8 cellular contexts compared by ENCODE assay signal in genomic region chr7:5423272-5423843, GRCh38. TPM values are rescaled to one million over a fixed set of nuclear protein-coding genes. Genes with fewer than 3 reads are reported as not detected.
DNase-seq lines count a peak whose midpoint lies in the region; ATAC-seq, FAIRE-seq and TF ChIP-seq lines count a peak whose summit lies in the region.

TNRC18 (minus strand) TSS chr7:5423834; CDS start chr7:5421246, 2,588 bp downstream.

- intact Hi-C loops in pancreas (cut with DNase I) = no loop called here

- H3K4me1 Mint-ChIP-seq in activated T-cell treated with anti-CD3 and anti-CD28 coated beads, Interleukin-2, amount 50 U/mL, for 4 hours (ENCODE audit: low read depth) = peaks cover 48% of the 10 kb centered on the region

- CTCF ChIA-PET in AG04450 (lab: Charles Lee) = no interaction called here

- peaks cover 1 to 6% (median 5%) of the 10 kb centered on the region in 3 donors for H3K4me1 ChIP-seq in pancreas

- H3K27ac ChIP-seq in AG04450 (ENCODE audit: low read depth, low read length) (peak within 1 kb of the TSS; percentile 97), pancreas (peak within 1 kb of the TSS; percentile 94 to 100 (median 98))

- peaks cover 3% of the 10 kb centered on the region; the same call in 1 of the 2 replicates for H3K9me3 ChIP-seq in AG04450 (ENCODE audit: control insufficient read depth, insufficient read depth, low read length)
- H3K9me3 ChIP-seq in pancreas = no peaks in the 10 kb centered on the region

- no peaks in the 10 kb centered on the region for H3K36me3 Mint-ChIP-seq in activated T-cell treated with anti-CD3 and anti-CD28 coated beads, Interleukin-2, amount 50 U/mL, for 4 hours (ENCODE audit: insufficient read depth)

- peak within 1 kb of the TSS; percentile 76 for H3K4me3 Mint-ChIP-seq in activated T-cell treated with anti-CD3 and anti-CD28 coated beads, Interleukin-2, amount 50 U/mL, for 4 hours

- WGBS in pancreas, 2 donors = 0 to 1% methylated on average over 23 to 61 of the region's 61 CpGs

- no peaks in the 10 kb centered on the region for H3K36me3 ChIP-seq in pancreas

- peaks cover 64% of the 10 kb centered on the region for H3K27me3 Mint-ChIP-seq in activated T-cell treated with anti-CD3 and anti-CD28 coated beads, Interleukin-2, amount 50 U/mL, for 4 hours (ENCODE audit: low read depth)

- H3K27me3 ChIP-seq in AG04450 (ENCODE audit: control insufficient read depth, insufficient read depth, low read length) (no peaks in the 10 kb centered on the region), pancreas (no peaks in the 10 kb centered on the region)

- TF ChIP-seq CTCF in AG04450 (IDR thresholded peaks at IDR 0.05; ENCODE audit: low read depth, low read length) = no peak
- no peak for TF ChIP-seq CTCF in pancreas (IDR thresholded peaks at IDR 0.05)

- H3K4me3 ChIP-seq in AG04450 (ENCODE audit: low read depth, low read length) (peak within 1 kb of the TSS; percentile 86), pancreas (peak within 1 kb of the TSS; percentile 69 to 95 (median 94))

- ATAC-seq in activated T-cell treated with anti-CD3 and anti-CD28 coated beads, Interleukin-2, amount 50 U/mL, for 4 hours = no peak
- ATAC-seq in pancreas (no peak), GM19023 (IDR thresholded peaks at IDR 0.05; ENCODE audit: unreplicated experiment) (no peak)

- H3K9me3 Mint-ChIP-seq in activated T-cell treated with anti-CD3 and anti-CD28 coated beads, Interleukin-2, amount 50 U/mL, for 4 hours = no peaks in the 10 kb centered on the region

- DNase-seq in AG04450 (ENCODE audit: low read depth, low spot score) = no peak
- no peak for DNase-seq in HT-29 (ENCODE audit: low spot score)
- DNase-seq in activated T-cell treated with anti-CD3 and anti-CD28 coated beads, Interleukin-2, amount 50 U/mL, for 4 hours = no peak
- DNase-seq in glomerular endothelial cell (ENCODE audit: extremely low read depth, low read depth, low spot score) = no peak
- peak in 5 of 6 donors; percentile 44 to 82 (median 70) for DNase-seq in pancreas
- DNase-seq in NCI-H1436 treated with DMSO at 0.1 percent for 48 hours (lab: John Stamatoyannopoulos, UW) = no peak
- no peak for DNase-seq in hepatic stellate cell (ENCODE audit: low spot score)

- FAIRE-seq in pancreas (lab: Jason Lieb, UNC) = no peak

- POLR2A ChIA-PET in AG04450 (lab: Yijun Ruan, JAX) = interaction anchor here (0.7 to 1.7 kb wide), 4 partner anchors 31 to 270 kb away, joined by 3 to 6 read pairs (median 4); no protein-coding TSS in a partner anchor

RNA-seq across cellular contexts. Expression of gene TNRC18, which starts in this region (rescaled TPM):
- polyA plus RNA-seq in AG04450 (2011; rRNA removed) (13.4 and 15.6 TPM in 2 replicates), pancreas (10 to 100 TPM; 30.1 to 80.6 TPM)
- 46.9 and 47.3 TPM in 2 replicates for polyA minus RNA-seq in AG04450 (2011; rRNA and poly(A)+ RNA removed)
- total RNA-seq in HT-29 (2014; rRNA removed; shearing (Covaris generic)) = 93.2 and 121 TPM in 2 replicates
- total RNA-seq in activated T-cell treated with anti-CD3 and anti-CD28 coated beads, Interleukin-2, amount 50 U/mL, for 4 hours = 10 to 100 TPM; 45.4 to 55.2 (median 48.4) TPM
- total RNA-seq in glomerular endothelial cell (70.9 and 99.1 TPM in 2 replicates), pancreas (10 to 100 TPM; 32.3 to 47.0 (median 36.9) TPM)

Comparison
In these comparisons a context has a peak if more than half of its experiments do, and no peak if none do; other contexts are left out.
1. DNase-seq: peak in pancreas (5 of 6); none in AG04450 (single experiment), HT-29 (single experiment), activated T-cell treated with anti-CD3 and anti-CD28 coated beads, Interleukin-2, amount 50 U/mL, for 4 hours (single experiment), glomerular endothelial cell (single experiment), NCI-H1436 treated with DMSO at 0.1 percent for 48 hours (single experiment) and hepatic stellate cell (single experiment).